34 cellular contexts compared by ENCODE assay signal in the genomic region with DNA sequence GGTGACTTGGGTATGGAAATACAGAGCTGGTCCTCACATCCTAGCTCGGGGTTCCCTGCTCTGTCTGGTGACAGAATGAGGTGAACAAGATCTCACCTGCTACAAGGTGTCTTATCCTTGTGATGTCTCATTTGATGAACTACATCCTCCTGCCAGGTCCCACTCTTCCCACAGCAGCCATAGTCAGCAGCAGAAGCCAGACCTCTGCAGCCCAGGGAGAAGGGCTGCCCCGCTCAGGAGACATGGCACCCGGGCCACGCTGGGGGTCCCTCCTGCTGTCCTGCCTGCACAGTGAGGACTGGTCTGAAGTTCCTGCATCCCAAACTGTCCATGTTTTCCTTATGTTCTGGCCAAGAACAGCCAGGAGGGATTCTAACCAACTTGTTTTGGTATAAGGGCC.
"Had no signal": no experiment of that assay in that cellular context is flagged by ENCODE, and none has a peak within 500 bp of the region (broad histone marks: within the 10 kb centered on the region; RNA-seq: fewer than 3 reads in every experiment).

No MANE protein-coding gene starts in this region.

- H3K27me3 ChIP-seq: MG63 had no signal

- H3K9me3 ChIP-seq: MG63 had no signal

- H3K9ac ChIP-seq: KMS-11 had no signal

- H3K4me2 ChIP-seq: KMS-11 had no signal

- H3K36me3 ChIP-seq: MG63 had no signal

- H3K4me3 ChIP-seq: MG63 had no signal

- DNase-seq: Karpas-422, Kasumi-1, MG63, MM.1S, MV-4-11, NCI-H1048, NCI-H1092, NCI-H1092 treated with DMSO at 0.1 percent for 48 hours, NCI-H1105, NCI-H1105 treated with DMSO at 0.1 percent for 48 hours, NCI-H1417, NCI-H1417 treated with DMSO at 0.1 percent for 48 hours, NCI-H1436, NCI-H1436 treated with DMSO at 0.1 percent for 48 hours, NCI-H146, NCI-H1694, NCI-H1694 treated with DMSO at 0.1 percent for 48 hours, NCI-H187, NCI-H187 treated with DMSO at 0.1 percent for 48 hours, NCI-H1930, NCI-H2029, NCI-H2029 treated with DMSO at 0.1 percent for 48 hours, NCI-H2081, NCI-H2081 treated with DMSO at 0.1 percent for 48 hours, NCI-H2107, NCI-H2171, NCI-H2171 treated with DMSO at 0.1 percent for 48 hours, NCI-H2227 treated with DMSO at 0.1 percent for 48 hours, NCI-H226, NCI-H345, NCI-H446, NCI-H446 treated with DMSO at 0.1 percent for 48 hours, NCI-H510A had no signal

- H3K27ac ChIP-seq: KMS-11 had no signal
